15 cellular contexts compared by ENCODE assay signal in the genomic region with DNA sequence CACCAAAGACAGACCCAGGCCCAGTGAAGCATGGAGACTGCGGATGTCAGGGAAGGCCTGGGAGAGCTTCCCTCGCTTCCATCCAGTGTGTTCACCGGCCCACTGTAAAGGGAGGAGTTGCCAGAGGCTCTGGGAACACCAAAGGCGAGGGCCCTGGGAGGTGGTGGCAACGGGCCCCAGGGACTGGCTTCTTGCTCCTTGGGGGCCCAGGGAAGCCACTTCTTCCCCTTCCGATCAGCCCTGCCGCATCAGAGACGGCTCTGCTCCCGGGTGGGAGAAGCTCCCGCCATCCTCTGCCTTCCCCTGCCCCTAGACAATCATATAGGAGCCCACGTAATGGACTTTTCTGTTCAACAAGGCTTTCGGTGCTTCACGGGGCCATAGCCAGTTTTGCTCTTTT.
"Had no signal": no experiment of that assay in that cellular context is flagged by ENCODE, and none has a peak within 500 bp of the region (broad histone marks: within the 10 kb centered on the region; RNA-seq: fewer than 3 reads in every experiment).

No MANE protein-coding gene starts in this region.

- H3K9ac ChIP-seq: neural progenitor cell had no signal

- H3K4me3 Mint-ChIP-seq: activated naive CD8-positive, alpha-beta T cell treated with anti-CD3 and anti-CD28 coated beads, Interleukin-2, amount 50 U/mL, for 24 hours; neural progenitor cell; T-helper 2 cell treated with Interferon-gamma antibody and Interleukin-4, amounts not matched to agents 5 μg/mL and 100 μg/mL, for 36 hours had no signal

- H3K27me3 Mint-ChIP-seq: activated naive CD8-positive, alpha-beta T cell treated with anti-CD3 and anti-CD28 coated beads, Interleukin-2, amount 50 U/mL, for 24 hours had no signal

- H3K27ac ChIP-seq: epithelial cell of prostate, neural progenitor cell, pancreas, thyroid gland had no signal

- H3K9me3 Mint-ChIP-seq: activated naive CD8-positive, alpha-beta T cell treated with anti-CD3 and anti-CD28 coated beads, Interleukin-2, amount 50 U/mL, for 24 hours; neural progenitor cell; T-helper 2 cell treated with Interferon-gamma antibody and Interleukin-4, amounts not matched to agents 5 μg/mL and 100 μg/mL, for 36 hours had no signal

- H3K4me2 ChIP-seq: neural progenitor cell had no signal

- H3K4me3 ChIP-seq: neural progenitor cell, pancreas, thyroid gland had no signal

- H3K4me1 ChIP-seq: pancreas, thyroid gland had no signal

- DNase-seq: activated CD4-positive, alpha-beta T cell treated with anti-CD3 and anti-CD28 coated beads, Interleukin-2, amount 50 U/mL, for 48 hours; activated gamma-delta T cell treated with Interleukin-2 at 50 U/mL for 16 hours; activated naive CD8-positive, alpha-beta T cell treated with anti-CD3 and anti-CD28 coated beads, Interleukin-2, amount 50 U/mL, for 24 hours; aorta; dermis blood vessel endothelial cell; foreskin melanocyte; left ventricle myocardium superior; pancreas; stimulated activated CD4-positive, alpha-beta T cell treated with anti-CD3 and anti-CD28 coated beads, Interleukin-12 subunit alpha, Interleukin-12 subunit beta, amount 100 ng/mL, for 4 hours; stimulated activated CD4-positive, alpha-beta T cell treated with anti-CD3 and anti-CD28 coated beads, Interleukin-2, amount 100 ng/mL, for 24 hours; SW 1271; thyroid gland had no signal

- H2AFZ ChIP-seq: neural progenitor cell had no signal

- H3K9me3 ChIP-seq: pancreas, thyroid gland had no signal

- H3K27ac Mint-ChIP-seq: neural progenitor cell; T-helper 2 cell treated with Interferon-gamma antibody and Interleukin-4, amounts not matched to agents 5 μg/mL and 100 μg/mL, for 36 hours had no signal

- H3K27me3 ChIP-seq: neural progenitor cell, pancreas, thyroid gland had no signal

- H3K36me3 ChIP-seq: neural progenitor cell had no signal
